ENCODE assay signal across 10 cellular contexts in the genomic region with DNA sequence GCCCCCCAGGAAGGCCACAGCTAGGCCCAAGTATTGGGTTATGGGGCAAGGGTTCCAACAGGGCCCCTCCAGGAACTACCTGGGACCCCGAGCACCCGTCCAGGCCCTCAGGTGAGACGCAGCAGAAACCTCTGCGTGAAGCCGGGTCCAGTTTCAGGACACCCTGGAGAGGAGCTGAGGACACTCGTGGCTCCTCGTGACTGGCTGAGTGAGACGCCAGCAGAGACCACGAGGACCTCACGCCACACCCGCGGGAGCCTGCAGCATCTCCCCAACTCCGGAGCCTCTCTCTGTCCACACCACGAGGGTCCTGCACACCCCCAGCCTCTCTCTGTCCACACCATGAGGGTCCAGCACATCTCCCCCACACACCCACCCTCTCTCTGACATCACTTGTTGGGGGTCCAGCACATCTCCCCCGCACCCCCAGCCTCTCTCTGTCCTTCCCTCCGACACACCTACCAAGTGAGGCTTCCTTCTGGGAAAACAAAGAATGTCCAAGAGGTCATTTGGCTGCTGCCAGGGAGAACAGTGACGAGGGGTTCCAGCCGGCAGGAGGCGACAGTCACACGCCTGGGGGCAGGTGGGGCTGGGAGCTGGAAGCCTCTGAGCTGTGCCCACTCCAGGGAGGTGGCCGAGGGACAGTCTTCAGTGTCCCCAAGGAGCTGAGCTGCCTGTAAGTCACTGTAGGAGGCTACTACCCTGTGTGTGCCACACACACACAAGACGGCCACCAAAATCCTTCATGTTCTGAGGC.
"Had no signal": no experiment of that assay in that cellular context is flagged by ENCODE, and none has a peak within 500 bp of the region (broad histone marks: within the 10 kb centered on the region; RNA-seq: fewer than 3 reads in every experiment).

No MANE protein-coding gene starts in this region.

- H3K4me3 ChIP-seq: cardiac muscle cell, esophagus muscularis mucosa, smooth muscle cell had no signal

- H3K4me1 ChIP-seq: esophagus muscularis mucosa had no signal

- ATAC-seq: natural killer cell treated with Interleukin-12 subunit alpha and Interleukin-12 subunit beta and Interleukin-15 and Interleukin-18, amount 100 ng/mL, for 72 hours had no signal

- H3K27ac ChIP-seq: cardiac muscle cell, esophagus muscularis mucosa had no signal

- H3K4me2 ChIP-seq: smooth muscle cell had no signal

- H3K36me3 ChIP-seq: cardiac muscle cell, esophagus muscularis mucosa had no signal

- DNase-seq: activated CD4-positive, alpha-beta T cell treated with anti-CD3 and anti-CD28 coated beads, Interleukin-2, amount 50 U/mL, for 4 hours; activated CD4-positive, CD25-positive, alpha-beta regulatory T cell treated with anti-CD3 and anti-CD28 coated beads, Interleukin-2, amount 50 U/mL, for 72 hours; hypothalamus; kidney glomerular epithelial cell; mesendoderm; nucleus accumbens had no signal

- H3K9me3 ChIP-seq: esophagus muscularis mucosa had no signal
